In the genomic region with DNA sequence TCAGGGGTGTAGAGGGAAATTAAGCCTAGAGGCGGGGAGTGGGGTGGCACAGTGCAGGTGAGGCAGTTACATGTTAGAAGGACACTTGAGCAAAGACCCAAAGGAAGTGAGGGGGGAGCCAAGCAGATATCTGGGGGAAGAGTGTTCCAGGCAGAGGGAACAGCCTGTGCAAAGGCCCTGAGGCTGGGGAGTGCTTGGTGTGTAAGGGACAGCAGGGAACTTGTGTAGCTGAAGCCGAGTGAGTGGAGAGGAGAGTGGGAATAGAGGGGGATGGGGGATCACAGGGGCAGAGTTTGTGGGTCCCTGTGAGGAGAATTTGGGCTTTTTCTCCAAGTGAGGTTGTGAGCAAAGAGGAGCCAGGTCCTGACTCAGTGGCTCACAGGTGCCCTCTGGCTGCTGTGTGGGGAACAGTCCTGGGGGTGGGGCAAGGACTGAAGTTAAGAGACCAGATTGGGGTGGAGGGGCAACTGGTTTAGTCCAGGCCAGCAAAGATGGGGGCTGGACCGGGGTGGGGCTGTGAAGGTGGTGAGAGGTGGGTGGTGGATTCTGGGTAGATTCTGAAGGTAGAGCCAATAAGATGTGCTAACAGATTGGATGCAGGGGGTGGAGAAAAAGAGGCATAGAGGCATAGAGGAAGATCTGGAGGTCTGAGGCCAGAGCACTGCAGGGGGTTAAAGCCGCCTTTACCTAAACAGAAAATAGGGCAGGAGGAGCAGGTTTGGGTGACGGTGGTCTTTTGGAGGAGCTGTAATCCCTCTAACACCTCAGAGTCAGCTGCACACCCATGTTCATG, we compare ENCODE assay signal across 9 cellular contexts.
DNase-seq lines count a peak whose midpoint lies in the region; ATAC-seq and TF ChIP-seq lines count a peak whose summit lies in the region.
"Had no signal": no experiment of that assay in that cellular context is flagged by ENCODE, and none has a peak within 500 bp of the region (broad histone marks: within the 10 kb centered on the region; RNA-seq: fewer than 3 reads in every experiment).

No MANE protein-coding gene starts in this region.

- intact Hi-C loops in posterior vena cava (cut with DNase I): no loop called here

- no peaks in the 10 kb centered on the region for H3K36me3 ChIP-seq in fibroblast of lung (ENCODE audit: control insufficient read depth, insufficient read depth, low read length)

- no peak for ATAC-seq in activated CD8-positive, alpha-beta memory T cell treated with anti-CD3 and anti-CD28 coated beads, Interleukin-2, amount 10 ng/mL, durations not matched to agents 7 days and 5 days
- no peak for ATAC-seq in HG02610 (IDR thresholded peaks at IDR 0.05; ENCODE audit: unreplicated experiment)

- H3K4me2 ChIP-seq in fibroblast of lung (ENCODE audit: extremely low read depth, insufficient read depth, low read length): no peak overlapping the region

- H3K27me3 ChIP-seq in fibroblast of lung (ENCODE audit: control insufficient read depth, insufficient read depth, low read length): no peaks in the 10 kb centered on the region

- no peak overlapping the region for H3K4me3 ChIP-seq in fibroblast of lung (replicated peaks in 1 of 4; ENCODE audit: control extremely low read depth in 1 of 4, insufficient read depth in 1 of 4, low read depth in 3 of 4, low read length in 4 of 4)

- H3K27ac Mint-ChIP-seq in activated CD8-positive, alpha-beta memory T cell treated with anti-CD3 and anti-CD28 coated beads, Interleukin-2, amount 10 ng/mL, durations not matched to agents 7 days and 5 days: no peak overlapping the region

- no peak overlapping the region for H3K27ac ChIP-seq in fibroblast of lung (ENCODE audit: insufficient read depth, low read length)
- H3K27ac ChIP-seq: epithelial cell of prostate had no signal

- peaks cover 3% of the 10 kb centered on the region for H3K27me3 Mint-ChIP-seq in activated CD8-positive, alpha-beta memory T cell treated with anti-CD3 and anti-CD28 coated beads, Interleukin-2, amount 10 ng/mL, durations not matched to agents 7 days and 5 days

- H3K9me3 Mint-ChIP-seq in activated CD8-positive, alpha-beta memory T cell treated with anti-CD3 and anti-CD28 coated beads, Interleukin-2, amount 10 ng/mL, durations not matched to agents 7 days and 5 days (ENCODE audit: low read depth): no peaks in the 10 kb centered on the region

- no peaks in the 10 kb centered on the region for H3K4me1 ChIP-seq in fibroblast of lung (ENCODE audit: control insufficient read depth, extremely low read depth, insufficient read depth, low read length)

- no peak overlapping the region for H3K4me3 Mint-ChIP-seq in activated CD8-positive, alpha-beta memory T cell treated with anti-CD3 and anti-CD28 coated beads, Interleukin-2, amount 10 ng/mL, durations not matched to agents 7 days and 5 days

- no peaks in the 10 kb centered on the region for H3K79me2 ChIP-seq in fibroblast of lung (ENCODE audit: control insufficient read depth, insufficient read depth, low read length)

- H2AFZ ChIP-seq in fibroblast of lung (ENCODE audit: low read length): no peak overlapping the region

- H3K9me3 ChIP-seq in fibroblast of lung (ENCODE audit: control insufficient read depth, insufficient read depth, low read depth, low read length): no peaks in the 10 kb centered on the region

- no peak overlapping the region for H3K9ac ChIP-seq in fibroblast of lung (ENCODE audit: insufficient read depth, low read length)

- CTCF ChIA-PET in activated CD8-positive, alpha-beta memory T cell treated with anti-CD3 and anti-CD28 coated beads, Interleukin-2, amount 10 ng/mL, durations not matched to agents 7 days and 5 days (lab: Charles Lee): interaction anchor here (1.0 to 3.4 kb wide), 3 partner anchors 150 to 153 kb away, joined by 4 to 23 read pairs (median 10); no protein-coding TSS in a partner anchor

- H3K36me3 Mint-ChIP-seq in activated CD8-positive, alpha-beta memory T cell treated with anti-CD3 and anti-CD28 coated beads, Interleukin-2, amount 10 ng/mL, durations not matched to agents 7 days and 5 days: no peaks in the 10 kb centered on the region

- TF ChIP-seq CTCF in fibroblast of lung (conservative IDR thresholded peaks at IDR 0.05 in 1 of 2, IDR thresholded peaks at IDR 0.05 in 1 of 2; ENCODE audit: low read depth in 1 of 2, low read length in 2 of 2): peak; percentile 87 to 92

- peak; percentile 19 for DNase-seq in NCI-H146 (lab: John Stamatoyannopoulos, UW)
- no peak for DNase-seq in NCI-H146 treated with DMSO at 0.1 percent for 48 hours (lab: John Stamatoyannopoulos, UW; ENCODE audit: unreplicated experiment)
- DNase-seq in NCI-H226: peak; percentile 7
- peak; percentile 68 for DNase-seq in activated CD8-positive, alpha-beta memory T cell treated with anti-CD3 and anti-CD28 coated beads, Interleukin-2, amount 10 ng/mL, durations not matched to agents 7 days and 5 days
- DNase-seq in fibroblast of lung (ENCODE audit: low read depth in 2 of 2): peak; percentile 36 to 49
- peak; percentile 80 for DNase-seq in posterior vena cava (ENCODE audit: low spot score)
- DNase-seq in dedifferentiated amniotic fluid mesenchymal stem cell (ENCODE audit: extremely low spot score): no peak

- no peaks in the 10 kb centered on the region for H3K4me1 Mint-ChIP-seq in activated CD8-positive, alpha-beta memory T cell treated with anti-CD3 and anti-CD28 coated beads, Interleukin-2, amount 10 ng/mL, durations not matched to agents 7 days and 5 days

- no peaks in the 10 kb centered on the region for H4K20me1 ChIP-seq in fibroblast of lung (ENCODE audit: control insufficient read depth, extremely low read depth, insufficient read depth, low read length)

Comparison
In these comparisons a context has a peak if more than half of its experiments do, and no peak if none do; other contexts are left out.
1. DNase-seq: peak in NCI-H146 (single experiment), NCI-H226 (single experiment), activated CD8-positive, alpha-beta memory T cell treated with anti-CD3 and anti-CD28 coated beads, Interleukin-2, amount 10 ng/mL, durations not matched to agents 7 days and 5 days (single experiment), fibroblast of lung (2 of 2) and posterior vena cava (single experiment); none in NCI-H146 treated with DMSO at 0.1 percent for 48 hours (single experiment) and dedifferentiated amniotic fluid mesenchymal stem cell (single experiment).